ENCODE assay signal across 8 cellular contexts in genomic region chr19:14283813-14284520, GRCh38.
DNase-seq lines count a peak whose midpoint lies in the region; ATAC-seq, FAIRE-seq and TF ChIP-seq lines count a peak whose summit lies in the region.
"Not testable (repeated sequence)": the region's sequence is repeated elsewhere in the genome, so short reads cannot be mapped to it uniquely, and the experiment has no call there.

No MANE protein-coding gene starts in this region.

- H3K4me3 ChIP-seq in PC-3 (ENCODE audit: low read length); fibroblast of lung (replicated peaks in 1 of 4; ENCODE audit: control extremely low read depth in 1 of 4, insufficient read depth in 1 of 4, low read depth in 3 of 4, low read length in 4 of 4); vagina: not testable (repeated sequence)

- not testable (repeated sequence) for FAIRE-seq in GM12891 (lab: Jason Lieb, UNC)

- not testable (repeated sequence) for H3K79me2 ChIP-seq in PC-3 (ENCODE audit: low read length); fibroblast of lung (ENCODE audit: control insufficient read depth, insufficient read depth, low read length)

- POLR2A ChIA-PET in PC-3 (lab: Charles Lee; ENCODE audit: unreplicated experiment) = not testable (repeated sequence)

- not testable (repeated sequence) for H3K4me1 ChIP-seq in PC-3 (ENCODE audit: insufficient read depth, low read length); fibroblast of lung (ENCODE audit: control insufficient read depth, extremely low read depth, insufficient read depth, low read length); vagina

- ATAC-seq in GM21526 (IDR thresholded peaks at IDR 0.05; ENCODE audit: low FRiP score, unreplicated experiment) (peak; percentile 63), HG03159 (IDR thresholded peaks at IDR 0.05; ENCODE audit: unreplicated experiment) (peak; percentile 66), PC-3 (peak; percentile 56)

- H3K9ac ChIP-seq in PC-3 (ENCODE audit: low read length); fibroblast of lung (ENCODE audit: insufficient read depth, low read length): not testable (repeated sequence)

- BruUV-seq in PC-3 (replicated peaks; lab: Mats Ljungman, UMichigan) = not testable (repeated sequence)

- H3K36me3 ChIP-seq in PC-3 (ENCODE audit: low read depth, low read length); fibroblast of lung (ENCODE audit: control insufficient read depth, insufficient read depth, low read length); vagina: not testable (repeated sequence)

- not testable (repeated sequence) for H3K9me3 ChIP-seq in PC-3 (ENCODE audit: low read length); fibroblast of lung (ENCODE audit: control insufficient read depth, insufficient read depth, low read depth, low read length); vagina

- not testable (repeated sequence) for TF ChIP-seq CTCF in PC-3 (conservative IDR thresholded peaks at IDR 0.05; ENCODE audit: low read depth, low read length); fibroblast of lung (conservative IDR thresholded peaks at IDR 0.05 in 1 of 2, IDR thresholded peaks at IDR 0.05 in 1 of 2; ENCODE audit: low read depth in 1 of 2, low read length in 2 of 2); vagina (IDR thresholded peaks at IDR 0.05)

- not testable (repeated sequence) for H3K9me2 ChIP-seq in PC-3 (replicated peaks; ENCODE audit: low read length)

- not testable (repeated sequence) for H4K20me1 ChIP-seq in PC-3 (ENCODE audit: low read length); fibroblast of lung (ENCODE audit: control insufficient read depth, extremely low read depth, insufficient read depth, low read length)

- H3F3A ChIP-seq in PC-3 (ENCODE audit: low read length, unreplicated experiment) = not testable (repeated sequence)

- not testable (repeated sequence) for H2AFZ ChIP-seq in PC-3 (ENCODE audit: low read length); fibroblast of lung (ENCODE audit: low read length)

- H3K4me2 ChIP-seq in PC-3 (ENCODE audit: low read length) (peak overlapping the region; percentile 28; the same call in 1 of the 2 replicates), fibroblast of lung (ENCODE audit: extremely low read depth, insufficient read depth, low read length) (peak overlapping the region; percentile 44)

- TF ChIP-seq POLR2A in GM12891 (IDR thresholded peaks at IDR 0.05; ENCODE audit: low read depth, low read length); vagina (IDR thresholded peaks at IDR 0.05): not testable (repeated sequence)

- DNase-seq in GM12891 (ENCODE audit: insufficient read length, low spot score) = peak; percentile 49
- DNase-seq in PC-3 = peak; percentile 20
- DNase-seq in activated gamma-delta T cell treated with Interleukin-2 at 50 U/mL for 16 hours = peak; percentile 9
- peak; percentile 83 to 97 for DNase-seq in fibroblast of lung (ENCODE audit: low read depth in 2 of 2)
- peak; percentile 75 for DNase-seq in myocyte (ENCODE audit: low read depth)
- DNase-seq in vagina (ENCODE audit: extremely low spot score in 2 of 2) = not testable (repeated sequence)

- intact Hi-C loops in PC-3 (cut with micrococcal nuclease); vagina (cut with DNase I): not testable (repeated sequence)

- CTCF ChIA-PET in PC-3 (lab: Charles Lee) = not testable (repeated sequence)

- not testable (repeated sequence) for H3K27me3 ChIP-seq in PC-3 (ENCODE audit: low read length); fibroblast of lung (ENCODE audit: control insufficient read depth, insufficient read depth, low read length); vagina

- H3K27ac ChIP-seq in PC-3 (ENCODE audit: low read length); fibroblast of lung (ENCODE audit: insufficient read depth, low read length): not testable (repeated sequence)
- H3K27ac ChIP-seq in vagina = peak overlapping the region; percentile 44

TF ChIP-seq in GM12891, 5 proteins besides CTCF, POLR2A, EP300 and RAD21:
- 0 out of 2 replicates have a peak, but pooled peaks have one; percentile 25 for TF ChIP-seq TAF1 (IDR thresholded peaks at IDR 0.05; ENCODE audit: low read depth, low read length)
